Comparison of ENCODE assay signal across 1 cellular context in genomic region chr7:102917436-102918353, GRCh38.
A peak's percentile ranks its signal among the peaks of the same experiment; 100 is the strongest.
TF ChIP-seq lines count a peak whose summit lies in the region.

No MANE protein-coding gene starts in this region.

TF ChIP-seq in GM23338, 12 proteins besides CTCF, POLR2A, EP300 and RAD21:
- TF ChIP-seq ZNF462 (CRISPR knock-in tag; IDR thresholded peaks at IDR 0.05): peak; percentile 31; the same call in 1 of the 2 replicates
- TF ChIP-seq REST (IDR thresholded peaks at IDR 0.05; ENCODE audit: unreplicated experiment): no peak
